ENCODE assay signal across 9 cellular contexts in genomic region chr19:52370341-52370710, GRCh38. TPM values are rescaled to one million over a fixed set of nuclear protein-coding genes. Genes with fewer than 3 reads are reported as not detected.
A peak's percentile ranks its signal among the peaks of the same experiment; 100 is the strongest.
DNase-seq lines count a peak whose midpoint lies in the region; ATAC-seq, FAIRE-seq and TF ChIP-seq lines count a peak whose summit lies in the region.
"Had no signal": no experiment of that assay in that cellular context is flagged by ENCODE, and none has a peak within 500 bp of the region (broad histone marks: within the 10 kb centered on the region; RNA-seq: fewer than 3 reads in every experiment).

No MANE protein-coding gene starts in this region.

- FAIRE-seq in GM12891 (lab: Jason Lieb, UNC) = no peak
- FAIRE-seq: urothelium cell line had no signal

- H3K27me3 Mint-ChIP-seq in naive thymus-derived CD8-positive, alpha-beta T cell = peaks cover 0 to 1% (median 0%) of the 10 kb centered on the region in 5 donors

- H3K4me3 Mint-ChIP-seq in naive thymus-derived CD8-positive, alpha-beta T cell = peak overlapping the region; percentile 91 to 97 (median 96)

- H3K4me1 ChIP-seq in NT2/D1 (ENCODE audit: insufficient read depth, insufficient read length) (no peaks in the 10 kb centered on the region), ectodermal cell (ENCODE audit: control insufficient read depth, insufficient read depth, low read length) (no peaks in the 10 kb centered on the region)

- peaks cover 31% of the 10 kb centered on the region for H3K9me3 ChIP-seq in NT2/D1 (ENCODE audit: insufficient read depth, low read length)
- peaks cover 7% of the 10 kb centered on the region for H3K9me3 ChIP-seq in ectodermal cell (ENCODE audit: control insufficient read depth, low read length)

- H3K36me3 Mint-ChIP-seq in naive thymus-derived CD8-positive, alpha-beta T cell = peaks cover 47 to 77% (median 56%) of the 10 kb centered on the region in 3 donors

- H3K27me3 ChIP-seq in NT2/D1 (ENCODE audit: insufficient read depth, insufficient read length) = no peaks in the 10 kb centered on the region
- no peaks in the 10 kb centered on the region for H3K27me3 ChIP-seq in ectodermal cell (ENCODE audit: control insufficient read depth, insufficient read depth, low read length, poor library complexity, severe bottlenecking)

- TF ChIP-seq CTCF in AG04449 (IDR thresholded peaks at IDR 0.05; ENCODE audit: insufficient read depth, low read length, missing control alignments) = no peak

- H3K4me3 ChIP-seq in AG04449 (ENCODE audit: low read depth, low read length) (peak overlapping the region; percentile 84), NT2/D1 (ENCODE audit: insufficient read length, low read depth) (peak overlapping the region; percentile 93), ectodermal cell (ENCODE audit: insufficient read depth, low read depth, low read length) (peak overlapping the region; percentile 54)

- peaks cover 30% of the 10 kb centered on the region for H3K36me3 ChIP-seq in NT2/D1 (ENCODE audit: insufficient read depth, insufficient read length, low read length)
- H3K36me3 ChIP-seq in ectodermal cell (ENCODE audit: control insufficient read depth, insufficient read depth, low read length) = peaks cover 21% of the 10 kb centered on the region

- DNase-seq in AG04449 (ENCODE audit: low read depth, low spot score) = no peak
- no peak for DNase-seq in NT2/D1 (ENCODE audit: low read depth, low spot score)
- no peak for DNase-seq in naive thymus-derived CD8-positive, alpha-beta T cell
- no peak for DNase-seq in putamen (ENCODE audit: low spot score)
- DNase-seq in GM12891 (ENCODE audit: insufficient read length, low spot score) = no peak

- POLR2A ChIA-PET in AG04449 (lab: Yijun Ruan, JAX) = no interaction called here
- POLR2A ChIA-PET in naive thymus-derived CD8-positive, alpha-beta T cell (lab: Charles Lee) = interaction anchor here (0.9 to 1.1 kb wide), 3 partner anchors 11 to 34 kb away, joined by 3 to 16 read pairs (median 6); partner anchors contain the start of genes ZNF528 and ZNF610

- H3K27ac Mint-ChIP-seq in naive thymus-derived CD8-positive, alpha-beta T cell = peak overlapping the region; percentile 96 to 100 (median 98)

- TF ChIP-seq POLR2A in GM12891 (IDR thresholded peaks at IDR 0.05; ENCODE audit: low read depth, low read length) = no peak

- WGBS in ectodermal cell, 2 experiments = 72 to 78% methylated on average over 7 of the region's 7 CpGs

- ATAC-seq in naive thymus-derived CD8-positive, alpha-beta T cell = no peak
- ATAC-seq in GM21576 (IDR thresholded peaks at IDR 0.05; ENCODE audit: unreplicated experiment) (no peak), HG02938 (IDR thresholded peaks at IDR 0.05; ENCODE audit: unreplicated experiment) (no peak)

- CTCF ChIA-PET in AG04449 (lab: Yijun Ruan, JAX) = interaction anchor here (1.0 kb wide), 1 partner anchor 122 kb away, joined by 4 read pairs; no protein-coding TSS in a partner anchor

- peaks cover 8 to 21% (median 16%) of the 10 kb centered on the region in 4 donors for H3K4me1 Mint-ChIP-seq in naive thymus-derived CD8-positive, alpha-beta T cell

- H3K27ac ChIP-seq in ectodermal cell (ENCODE audit: insufficient read depth, low read depth, low read length, poor library complexity, severe bottlenecking) = peak overlapping the region; percentile 90

- peaks cover 0 to 88% (median 29%) of the 10 kb centered on the region in 9 donors for H3K9me3 Mint-ChIP-seq in naive thymus-derived CD8-positive, alpha-beta T cell

- H3K9ac ChIP-seq in NT2/D1 (ENCODE audit: insufficient read length, low read depth) = peak overlapping the region; percentile 95

TF ChIP-seq in GM12891, 5 proteins besides CTCF, POLR2A, EP300 and RAD21:
- TF ChIP-seq POU2F2 (IDR thresholded peaks at IDR 0.05; ENCODE audit: low read depth, low read length) (no peak), TAF1 (IDR thresholded peaks at IDR 0.05; ENCODE audit: low read depth, low read length) (no peak), POLR2AphosphoS5 (IDR thresholded peaks at IDR 0.05; ENCODE audit: low read depth, low read length) (no peak), PAX5 (IDR thresholded peaks at IDR 0.05; ENCODE audit: insufficient read depth, low read length, severe bottlenecking) (no peak), SPI1 (IDR thresholded peaks at IDR 0.05; ENCODE audit: low read depth, low read length) (no peak)

RNA-seq across cellular contexts. Expression of gene ZNF880, which starts 0.6 kb away (rescaled TPM):
- 20.2 TPM for polyA plus RNA-seq in ectodermal cell (2013, experiment 1 of 4)
- polyA plus RNA-seq in ectodermal cell (2013, experiment 2 of 4) = 20.4 TPM
- polyA plus RNA-seq in ectodermal cell (2013, experiment 3 of 4) = 12.3 TPM
- polyA plus RNA-seq in ectodermal cell (2013, experiment 4 of 4) = 16.5 TPM
- 10 to 100 TPM; 46.5 to 57.9 TPM for total RNA-seq in naive thymus-derived CD8-positive, alpha-beta T cell
- polyA plus RNA-seq in naive thymus-derived CD8-positive, alpha-beta T cell = 10 to 100 TPM; 38.7 to 46.8 (median 40.4) TPM
- polyA plus RNA-seq in GM12891 (2012; ENCODE audit: low read depth, missing spikeins) = 36.1 TPM

RNA-seq across cellular contexts. Expression of gene ZNF528, which starts 27.3 kb away (rescaled TPM):
- polyA plus RNA-seq in ectodermal cell (2013, experiment 1 of 4) = 5.0 TPM
- polyA plus RNA-seq in ectodermal cell (2013, experiment 2 of 4) = 7.4 TPM
- polyA plus RNA-seq in ectodermal cell (2013, experiment 3 of 4) = 1.6 TPM
- 2.0 TPM for polyA plus RNA-seq in ectodermal cell (2013, experiment 4 of 4)
- 10 to 100 TPM; 57.9 to 62.4 TPM for total RNA-seq in naive thymus-derived CD8-positive, alpha-beta T cell
- 10 to 100 TPM in 2 of 3 donors, 1 to 10 TPM in 1; 9.2 to 12.4 (median 11.0) TPM for polyA plus RNA-seq in naive thymus-derived CD8-positive, alpha-beta T cell
- 3.9 TPM for polyA plus RNA-seq in GM12891 (2012; ENCODE audit: low read depth, missing spikeins)

RNA-seq across cellular contexts. Expression of gene ZNF610, which starts 34.3 kb away (rescaled TPM):
- 10.8 TPM for polyA plus RNA-seq in ectodermal cell (2013, experiment 1 of 4)
- polyA plus RNA-seq in ectodermal cell (2013, experiment 2 of 4) = 8.0 TPM
- 8.2 TPM for polyA plus RNA-seq in ectodermal cell (2013, experiment 3 of 4)
- 9.6 TPM for polyA plus RNA-seq in ectodermal cell (2013, experiment 4 of 4)
- total RNA-seq in naive thymus-derived CD8-positive, alpha-beta T cell = 1 to 10 TPM; 4.5 to 7.5 TPM
- 1 to 10 TPM in 2 of 3 donors, under 1 TPM in 1; 0.97 to 3.2 (median 1.2) TPM for polyA plus RNA-seq in naive thymus-derived CD8-positive, alpha-beta T cell
- 1.1 TPM for polyA plus RNA-seq in GM12891 (2012; ENCODE audit: low read depth, missing spikeins)

RNA-seq across cellular contexts. Expression of gene ZNF534, which starts 58.6 kb away (rescaled TPM):
- polyA plus RNA-seq in ectodermal cell (2013, experiment 1 of 4) = not detected
- not detected for polyA plus RNA-seq in ectodermal cell (2013, experiment 2 of 4)
- polyA plus RNA-seq in ectodermal cell (2013, experiment 3 of 4) = not detected
- not detected for polyA plus RNA-seq in ectodermal cell (2013, experiment 4 of 4)
- total RNA-seq in naive thymus-derived CD8-positive, alpha-beta T cell = not detected
- not detected for polyA plus RNA-seq in naive thymus-derived CD8-positive, alpha-beta T cell
- not detected for polyA plus RNA-seq in GM12891 (2012; ENCODE audit: low read depth, missing spikeins)
